8 cellular contexts compared by ENCODE assay signal in genomic region chr14:93939304-93940229, GRCh38. TPM values are rescaled to one million over a fixed set of nuclear protein-coding genes. Genes with fewer than 3 reads are reported as not detected.
A peak's percentile ranks its signal among the peaks of the same experiment; 100 is the strongest.
DNase-seq lines count a peak whose midpoint lies in the region; ATAC-seq lines count a peak whose summit lies in the region.

No MANE protein-coding gene starts in this region.

- H3K4me3 ChIP-seq in esophagus (ENCODE audit: low read depth in 1 of 2, low read length in 2 of 2) (peak overlapping the region; percentile 1 to 44), muscle layer of colon (ENCODE audit: low read depth in 1 of 2, low read length in 2 of 2) (peak overlapping the region in 1 of 2 donors; percentile 18)

- peak; percentile 87 for ATAC-seq in HG02938 (IDR thresholded peaks at IDR 0.05; ENCODE audit: unreplicated experiment)

- H3K4me1 ChIP-seq in esophagus (ENCODE audit: control insufficient read depth in 2 of 2, insufficient read depth in 2 of 2, low read length in 1 of 2) = peaks cover 4 to 22% of the 10 kb centered on the region in 2 donors
- peaks cover 22% of the 10 kb centered on the region for H3K4me1 ChIP-seq in muscle layer of colon (ENCODE audit: insufficient read depth, low read length)

- no peak overlapping the region for H3K9ac ChIP-seq in muscle layer of colon (ENCODE audit: low read length)

- H3K9me3 ChIP-seq in esophagus (ENCODE audit: control insufficient read depth in 2 of 2, insufficient read depth in 1 of 2, low read depth in 1 of 2, low read length in 1 of 2) (peaks cover 0 to 6% of the 10 kb centered on the region in 2 donors), muscle layer of colon (ENCODE audit: low read length) (no peaks in the 10 kb centered on the region)

- peak; percentile 48 for DNase-seq in NCI-H2227 (lab: John Stamatoyannopoulos, UW; ENCODE audit: unreplicated experiment)
- DNase-seq in NCI-H2227 treated with DMSO at 0.1 percent for 48 hours (lab: John Stamatoyannopoulos, UW) = no peak
- peak; percentile 61 for DNase-seq in NCI-H526 treated with DMSO at 0.1 percent for 48 hours (lab: John Stamatoyannopoulos, UW)
- peak; percentile 100 for DNase-seq in activated CD8-positive, alpha-beta memory T cell treated with anti-CD3 and anti-CD28 coated beads, Interleukin-2, amount 50 U/mL, for 48 hours
- peak; percentile 79 to 80 for DNase-seq in stimulated activated CD8-positive, alpha-beta memory T cell treated with anti-CD3 and anti-CD28 coated beads, Interleukin-7, amount 100 ng/mL, for 4 hours (ENCODE audit: low read depth in 2 of 2)

- 9 to 12% methylated on average over 84 of the region's 84 CpGs for WGBS in esophagus, 2 donors

- H3K27me3 ChIP-seq in esophagus (ENCODE audit: control insufficient read depth in 1 of 2, insufficient read depth in 2 of 2, low read length in 2 of 2) (no peaks in the 10 kb centered on the region), muscle layer of colon (ENCODE audit: control insufficient read depth in 1 of 2, insufficient read depth in 2 of 2, low read length in 2 of 2) (no peaks in the 10 kb centered on the region)

- H3K36me3 ChIP-seq in esophagus (ENCODE audit: control insufficient read depth in 2 of 2, insufficient read depth in 2 of 2, low read length in 1 of 2) (no peaks in the 10 kb centered on the region), muscle layer of colon (ENCODE audit: insufficient read depth, low read length) (peaks cover 82% of the 10 kb centered on the region)

- H3K27ac ChIP-seq in esophagus (ENCODE audit: low read depth in 2 of 2, low read length in 1 of 2) (no peak overlapping the region), muscle layer of colon (ENCODE audit: low read depth, low read length) (peak overlapping the region; percentile 18)

RNA-seq across cellular contexts. Expression of gene FAM181A, which starts 12.4 kb away (rescaled TPM):
- not detected for polyA plus RNA-seq in esophagus

RNA-seq across cellular contexts. Expression of gene ASB2, which starts 36.8 kb away (rescaled TPM):
- 1 to 10 TPM; 4.5 to 4.7 TPM for polyA plus RNA-seq in esophagus

RNA-seq across cellular contexts. Expression of gene CCDC197, which starts 57.5 kb away (rescaled TPM):
- not detected for polyA plus RNA-seq in esophagus
